ENCODE assay signal across 17 cellular contexts in genomic region chr6:107917468-107918375, GRCh38. TPM values are rescaled to one million over a fixed set of nuclear protein-coding genes. Genes with fewer than 3 reads are reported as not detected.
DNase-seq lines count a peak whose midpoint lies in the region; ATAC-seq and TF ChIP-seq lines count a peak whose summit lies in the region.
"Had no signal": no experiment of that assay in that cellular context is flagged by ENCODE, and none has a peak within 500 bp of the region (broad histone marks: within the 10 kb centered on the region; RNA-seq: fewer than 3 reads in every experiment).

No MANE protein-coding gene starts in this region.

- peak; percentile 72 for ATAC-seq in GM19395 (IDR thresholded peaks at IDR 0.05; ENCODE audit: unreplicated experiment)
- peak; percentile 76 for ATAC-seq in HG03439 (IDR thresholded peaks at IDR 0.05; ENCODE audit: unreplicated experiment)
- no peak for ATAC-seq in HG03139 (IDR thresholded peaks at IDR 0.05; ENCODE audit: unreplicated experiment)
- ATAC-seq: mucosa of descending colon, pancreas had no signal

- TF ChIP-seq POLR2A in esophagus muscularis mucosa (IDR thresholded peaks at IDR 0.05; ENCODE audit: low read depth) = no peak

- H3K79me2 ChIP-seq in smooth muscle cell (ENCODE audit: low read depth) = peaks cover 53% of the 10 kb centered on the region

- 97% methylated on average over 8 of the region's 8 CpGs for WGBS in esophagus muscularis mucosa
- WGBS in smooth muscle cell (ENCODE audit: low lambda C conversion rate) = 98% methylated on average over 8 of the region's 8 CpGs

- no peak overlapping the region for H3K4me2 ChIP-seq in smooth muscle cell

- peaks cover 41 to 70% (median 51%) of the 10 kb centered on the region in 4 donors for H3K36me3 ChIP-seq in esophagus muscularis mucosa
- peaks cover 31% of the 10 kb centered on the region for H3K36me3 ChIP-seq in smooth muscle cell (ENCODE audit: low read depth)

- TF ChIP-seq CTCF in esophagus muscularis mucosa (IDR thresholded peaks at IDR 0.05) (no peak), smooth muscle cell (IDR thresholded peaks at IDR 0.05; ENCODE audit: borderline replicate concordance, insufficient read depth, poor library complexity, severe bottlenecking) (no peak)

- no peak overlapping the region for H3K9ac ChIP-seq in smooth muscle cell (ENCODE audit: low read depth)

- intact Hi-C loops in activated CD4-positive, alpha-beta memory T cell treated with anti-CD3 and anti-CD28 coated beads for 36 hours (cut with micrococcal nuclease) = loop anchor here (1.0 kb wide), 1 partner anchor 41 kb away; the partner anchor contains the start of gene SEC63
- intact Hi-C loops in esophagus muscularis mucosa (cut with DNase I) = no loop called here

- H3K27me3 ChIP-seq in esophagus muscularis mucosa (no peaks in the 10 kb centered on the region), smooth muscle cell (ENCODE audit: low read depth) (no peaks in the 10 kb centered on the region)
- H3K27me3 ChIP-seq: pancreas had no signal

- H3K4me1 ChIP-seq in esophagus muscularis mucosa = no peaks in the 10 kb centered on the region
- no peaks in the 10 kb centered on the region for H3K4me1 ChIP-seq in smooth muscle cell (ENCODE audit: low read depth)
- H3K4me1 ChIP-seq: pancreas had no signal

- POLR2A ChIA-PET in activated CD4-positive, alpha-beta memory T cell treated with anti-CD3 and anti-CD28 coated beads for 36 hours (lab: Charles Lee) = interaction anchor here (0.9 to 1.5 kb wide), 3 partner anchors 11 to 48 kb away, joined by 3 to 6 read pairs (median 3); no protein-coding TSS in a partner anchor
- POLR2A ChIA-PET in activated CD4-positive, alpha-beta memory T cell treated with anti-CD3 and anti-CD28 coated beads, Interleukin-2, amount 10 ng/mL, durations not matched to agents 7 days and 5 days (lab: Charles Lee) = interaction anchor here (1.1 to 1.3 kb wide), 3 partner anchors 9 to 41 kb away, joined by 3 to 5 read pairs (median 4); partner anchors contain the start of gene SEC63

- peaks cover 17% of the 10 kb centered on the region for H3K4me1 Mint-ChIP-seq in activated CD4-positive, alpha-beta memory T cell treated with anti-CD3 and anti-CD28 coated beads for 36 hours (ENCODE audit: low read depth)
- H3K4me1 Mint-ChIP-seq in activated CD4-positive, alpha-beta memory T cell treated with anti-CD3 and anti-CD28 coated beads, Interleukin-2, amount 10 ng/mL, durations not matched to agents 7 days and 5 days = peaks cover 8% of the 10 kb centered on the region

- no peak overlapping the region for H2AFZ ChIP-seq in smooth muscle cell (ENCODE audit: low read depth)

- H4K20me1 ChIP-seq in smooth muscle cell (ENCODE audit: low read depth) = peaks cover 43% of the 10 kb centered on the region

- H3F3A ChIP-seq in smooth muscle cell (ENCODE audit: low read depth) = no peaks in the 10 kb centered on the region

- peak overlapping the region; percentile 81 for H3K27ac Mint-ChIP-seq in activated CD4-positive, alpha-beta memory T cell treated with anti-CD3 and anti-CD28 coated beads for 36 hours
- H3K27ac Mint-ChIP-seq in activated CD4-positive, alpha-beta memory T cell treated with anti-CD3 and anti-CD28 coated beads, Interleukin-2, amount 10 ng/mL, durations not matched to agents 7 days and 5 days = no peak overlapping the region

- no peak overlapping the region for H3K4me3 Mint-ChIP-seq in activated CD4-positive, alpha-beta memory T cell treated with anti-CD3 and anti-CD28 coated beads for 36 hours
- no peak overlapping the region for H3K4me3 Mint-ChIP-seq in activated CD4-positive, alpha-beta memory T cell treated with anti-CD3 and anti-CD28 coated beads, Interleukin-2, amount 10 ng/mL, durations not matched to agents 7 days and 5 days

- no peak overlapping the region for H3K4me3 ChIP-seq in esophagus muscularis mucosa
- H3K4me3 ChIP-seq in smooth muscle cell = no peak overlapping the region
- H3K4me3 ChIP-seq: mucosa of descending colon, pancreas had no signal

- peaks cover 22% of the 10 kb centered on the region for H3K9me3 Mint-ChIP-seq in activated CD4-positive, alpha-beta memory T cell treated with anti-CD3 and anti-CD28 coated beads for 36 hours
- peaks cover 22% of the 10 kb centered on the region for H3K9me3 Mint-ChIP-seq in activated CD4-positive, alpha-beta memory T cell treated with anti-CD3 and anti-CD28 coated beads, Interleukin-2, amount 10 ng/mL, durations not matched to agents 7 days and 5 days

- H3K36me3 Mint-ChIP-seq in activated CD4-positive, alpha-beta memory T cell treated with anti-CD3 and anti-CD28 coated beads for 36 hours = peaks cover 66% of the 10 kb centered on the region
- peaks cover 77% of the 10 kb centered on the region for H3K36me3 Mint-ChIP-seq in activated CD4-positive, alpha-beta memory T cell treated with anti-CD3 and anti-CD28 coated beads, Interleukin-2, amount 10 ng/mL, durations not matched to agents 7 days and 5 days (ENCODE audit: low read depth)

- CTCF ChIA-PET in activated CD4-positive, alpha-beta memory T cell treated with anti-CD3 and anti-CD28 coated beads for 36 hours (lab: Charles Lee) = interaction anchor here (1.3 kb wide), 1 partner anchor 50 kb away, joined by 4 read pairs; no protein-coding TSS in a partner anchor
- CTCF ChIA-PET in activated CD4-positive, alpha-beta memory T cell treated with anti-CD3 and anti-CD28 coated beads, Interleukin-2, amount 10 ng/mL, durations not matched to agents 7 days and 5 days (lab: Charles Lee) = interaction anchor here (0.7 kb wide), 1 partner anchor 496 kb away, joined by 4 read pairs; no protein-coding TSS in a partner anchor

- H3K9me3 ChIP-seq in esophagus muscularis mucosa (peaks cover 0 to 15% (median 6%) of the 10 kb centered on the region in 4 donors), smooth muscle cell (replicated peaks; ENCODE audit: low read depth) (no peaks in the 10 kb centered on the region)
- H3K9me3 ChIP-seq: pancreas had no signal

- DNase-seq in activated CD4-positive, alpha-beta memory T cell treated with anti-CD3 and anti-CD28 coated beads for 36 hours = peak; percentile 35
- DNase-seq in activated CD4-positive, alpha-beta memory T cell treated with anti-CD3 and anti-CD28 coated beads, Interleukin-2, amount 10 ng/mL, durations not matched to agents 7 days and 5 days = no peak
- peak; percentile 56 for DNase-seq in iPS DF 4.7 (ENCODE audit: extremely low read depth, low spot score)
- no peak for DNase-seq in esophagus muscularis mucosa (ENCODE audit: extremely low spot score)
- no peak for DNase-seq in smooth muscle cell (lab: John Stamatoyannopoulos, UW; ENCODE audit: unreplicated experiment)
- DNase-seq: GF-D8, IMR-90, mucosa of descending colon, NCI-H1092, NCI-H446 treated with DMSO at 0.1 percent for 48 hours, pancreas, small intestine, SW 1271 had no signal

- H3K27ac ChIP-seq in esophagus muscularis mucosa (replicated peaks in 1 of 4) (no peak overlapping the region), smooth muscle cell (ENCODE audit: low read depth) (no peak overlapping the region)
- H3K27ac ChIP-seq: pancreas, VCaP had no signal

- no peak for TF ChIP-seq EP300 in esophagus muscularis mucosa (IDR thresholded peaks at IDR 0.05)

- H3K27me3 Mint-ChIP-seq in activated CD4-positive, alpha-beta memory T cell treated with anti-CD3 and anti-CD28 coated beads for 36 hours = no peaks in the 10 kb centered on the region
- no peaks in the 10 kb centered on the region for H3K27me3 Mint-ChIP-seq in activated CD4-positive, alpha-beta memory T cell treated with anti-CD3 and anti-CD28 coated beads, Interleukin-2, amount 10 ng/mL, durations not matched to agents 7 days and 5 days

RNA-seq across cellular contexts. Expression of gene SEC63, which starts 40.3 kb away (rescaled TPM):
- total RNA-seq in activated CD4-positive, alpha-beta memory T cell treated with anti-CD3 and anti-CD28 coated beads for 36 hours = 10 to 100 TPM; 90.6 to 95.9 TPM
- total RNA-seq in activated CD4-positive, alpha-beta memory T cell treated with anti-CD3 and anti-CD28 coated beads, Interleukin-2, amount 10 ng/mL, durations not matched to agents 7 days and 5 days = 10 to 100 TPM; 71.2 to 74.5 TPM
- total RNA-seq in esophagus muscularis mucosa = 10 to 100 TPM; 24.2 to 44.9 (median 37.2) TPM
- 46.8 and 67.0 TPM in 2 replicates for total RNA-seq in smooth muscle cell
- 95.1 and 121 TPM in 2 replicates for polyA plus RNA-seq in smooth muscle cell

Comparison
In these comparisons a context has a peak if more than half of its experiments do, and no peak if none do; other contexts are left out.
1. DNase-seq: peak in activated CD4-positive, alpha-beta memory T cell treated with anti-CD3 and anti-CD28 coated beads for 36 hours (single experiment) and iPS DF 4.7 (single experiment); none in activated CD4-positive, alpha-beta memory T cell treated with anti-CD3 and anti-CD28 coated beads, Interleukin-2, amount 10 ng/mL, durations not matched to agents 7 days and 5 days (single experiment), esophagus muscularis mucosa (single experiment) and smooth muscle cell (single experiment).